In the genomic region with DNA sequence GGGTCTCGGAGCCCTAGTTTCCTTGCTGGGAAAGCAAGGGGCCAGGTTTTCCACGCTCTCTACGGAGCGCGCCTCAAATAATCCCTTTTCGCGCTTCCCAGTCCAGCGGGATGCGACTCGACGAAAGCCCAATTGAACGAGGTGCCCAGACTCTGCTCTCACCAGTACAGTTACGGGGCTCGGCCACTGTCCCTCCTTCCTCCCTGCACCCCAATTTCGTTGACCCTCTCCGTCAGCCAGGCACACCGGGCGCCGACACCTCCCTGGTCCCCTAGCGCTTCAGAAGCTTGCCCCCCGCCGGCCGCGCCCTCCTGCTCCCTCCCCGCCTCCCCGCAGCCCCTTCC, we compare ENCODE assay signal across 8 cellular contexts. TPM values are rescaled to one million over a fixed set of nuclear protein-coding genes. Genes with fewer than 3 reads are reported as not detected.
DNase-seq lines count a peak whose midpoint lies in the region; ATAC-seq, FAIRE-seq and TF ChIP-seq lines count a peak whose summit lies in the region.

No MANE protein-coding gene starts in this region.

- no peaks in the 10 kb centered on the region for H4K20me1 ChIP-seq in keratinocyte (ENCODE audit: control insufficient read depth, extremely low read depth, insufficient read depth, low read length)

- in situ Hi-C loops in HAP-1 (cut with MboI; ENCODE audit: low sequenced_read_pairs), result no loop called here

- H3K4me1 ChIP-seq in HAP-1, result peaks cover 7% of the 10 kb centered on the region
- peaks cover 12% of the 10 kb centered on the region for H3K4me1 ChIP-seq in adipocyte (ENCODE audit: control insufficient read depth, insufficient read depth, low read length)
- H3K4me1 ChIP-seq in keratinocyte (ENCODE audit: control insufficient read depth, extremely low read depth, insufficient read depth, low read length), result peaks cover 15% of the 10 kb centered on the region
- peaks cover 27% of the 10 kb centered on the region for H3K4me1 ChIP-seq in suprapubic skin

- H2AFZ ChIP-seq in keratinocyte (ENCODE audit: control insufficient read depth, low read length), result peak overlapping the region; percentile 84

- no peak for FAIRE-seq in keratinocyte (lab: Jason Lieb, UNC)

- H3K9me3 ChIP-seq in HAP-1 (no peaks in the 10 kb centered on the region), adipocyte (ENCODE audit: control insufficient read depth, low read length) (no peaks in the 10 kb centered on the region), keratinocyte (ENCODE audit: control insufficient read depth, low read depth, low read length) (no peaks in the 10 kb centered on the region), suprapubic skin (no peaks in the 10 kb centered on the region)

- TF ChIP-seq CTCF in AG04449 (IDR thresholded peaks at IDR 0.05; ENCODE audit: insufficient read depth, low read length, missing control alignments), result no peak
- TF ChIP-seq CTCF in keratinocyte (optimal IDR thresholded peaks at IDR 0.05 in 1 of 3, IDR thresholded peaks at IDR 0.05 in 1 of 3, conservative IDR thresholded peaks at IDR 0.05 in 1 of 3; ENCODE audit: extremely low read depth in 1 of 3, insufficient read depth in 2 of 3, low read length in 3 of 3), result no peak
- TF ChIP-seq CTCF in suprapubic skin (IDR thresholded peaks at IDR 0.05), result no peak

- POLR2A ChIA-PET in AG04449 (lab: Yijun Ruan, JAX), result no interaction called here

- H3K27me3 ChIP-seq in HAP-1 (ENCODE audit: low read depth), result no peaks in the 10 kb centered on the region
- H3K27me3 ChIP-seq in adipocyte (replicated peaks; ENCODE audit: control insufficient read depth, insufficient read depth, low read length), result peaks cover 10% of the 10 kb centered on the region
- peaks cover 15% of the 10 kb centered on the region for H3K27me3 ChIP-seq in keratinocyte (ENCODE audit: control insufficient read depth, extremely low read depth, insufficient read depth, low read length)
- H3K27me3 ChIP-seq in suprapubic skin, result no peaks in the 10 kb centered on the region

- no peak for ATAC-seq in GM21717 (IDR thresholded peaks at IDR 0.05; ENCODE audit: unreplicated experiment)
- ATAC-seq in HG02973 (IDR thresholded peaks at IDR 0.05; ENCODE audit: unreplicated experiment), result no peak

- CTCF ChIA-PET in AG04449 (lab: Yijun Ruan, JAX), result interaction anchor here (1.5 to 1.9 kb wide), 2 partner anchors 12 to 15 kb away, joined by 3 to 5 read pairs; no protein-coding TSS in a partner anchor

- DNase-seq in AG04449 (ENCODE audit: low read depth, low spot score) (no peak), HAP-1 (ENCODE audit: low spot score in 2 of 2) (no peak), adipocyte (ENCODE audit: low read depth) (no peak), keratinocyte (ENCODE audit: low read depth, low spot score) (no peak), suprapubic skin (ENCODE audit: low spot score in 2 of 2) (no peak), CD1c-positive myeloid dendritic cell (ENCODE audit: extremely low spot score) (no peak)

- no peaks in the 10 kb centered on the region for H3K36me3 ChIP-seq in HAP-1 (replicated peaks)
- H3K36me3 ChIP-seq in adipocyte (ENCODE audit: control insufficient read depth, insufficient read depth, low read length, severe bottlenecking), result no peaks in the 10 kb centered on the region
- no peaks in the 10 kb centered on the region for H3K36me3 ChIP-seq in keratinocyte (ENCODE audit: control insufficient read depth in 2 of 2, extremely low read depth in 1 of 2, insufficient read depth in 2 of 2, low read length in 2 of 2)
- H3K36me3 ChIP-seq in suprapubic skin, result peaks cover 5% of the 10 kb centered on the region

- under 1% methylated on average over 22 of the region's 26 CpGs for WGBS in suprapubic skin

- no peak for TF ChIP-seq EP300 in suprapubic skin (IDR thresholded peaks at IDR 0.05)

- H3K27ac ChIP-seq in keratinocyte (ENCODE audit: control insufficient read depth, insufficient read depth, low read length), result no peak overlapping the region
- H3K27ac ChIP-seq in suprapubic skin, result peak overlapping the region; percentile 79

- H3K9ac ChIP-seq in adipocyte (ENCODE audit: low read length) (peak overlapping the region; percentile 79), keratinocyte (ENCODE audit: control insufficient read depth, extremely low read depth, insufficient read depth, low read length) (peak overlapping the region; percentile 78)

- dilution Hi-C loops in keratinocyte (cut with MboI; ENCODE audit: extremely low pct_ligation_motif_present, low sequenced_read_pairs), result no loop called here

- TF ChIP-seq POLR2A in suprapubic skin (IDR thresholded peaks at IDR 0.05), result no peak

- H3K4me3 ChIP-seq in AG04449 (ENCODE audit: low read depth, low read length) (peak overlapping the region; percentile 80), HAP-1 (peak overlapping the region; percentile 64), adipocyte (ENCODE audit: low read length) (peak overlapping the region; percentile 83), keratinocyte (ENCODE audit: control insufficient read depth in 2 of 3, extremely low read depth in 1 of 3, insufficient read depth in 2 of 3, low read depth in 1 of 3, low read length in 3 of 3) (peak overlapping the region; percentile 48 to 78 (median 77)), suprapubic skin (peak overlapping the region; percentile 91)

- no peaks in the 10 kb centered on the region for H3K9me1 ChIP-seq in keratinocyte (ENCODE audit: control insufficient read depth, extremely low read depth, insufficient read depth, low read length)

- peak overlapping the region; percentile 94 for H3K4me2 ChIP-seq in keratinocyte (ENCODE audit: control insufficient read depth, extremely low read depth, insufficient read depth, low read depth, low read length)

- no peaks in the 10 kb centered on the region for H3K79me2 ChIP-seq in keratinocyte (ENCODE audit: control insufficient read depth, insufficient read depth, low read length)

RNA-seq across cellular contexts. Expression of gene SEMA6C, which starts 0.4 kb away (rescaled TPM):
- 0.43 to 1.9 TPM (median 0.93 TPM) in 3 replicates for polyA plus RNA-seq in keratinocyte
- 0.34 TPM for polyA plus RNA-seq in keratinocyte (2011; ENCODE audit: low read depth)
- 0.36 and 0.55 TPM in 2 replicates for polyA plus RNA-seq in keratinocyte (2011; cell fraction: cytosol; rRNA removed)
- 4.0 and 6.0 TPM in 2 replicates for polyA plus RNA-seq in keratinocyte (2011; cell fraction: nucleus; rRNA removed)
- 0.73 and 0.91 TPM in 2 replicates for polyA plus RNA-seq in keratinocyte (2012; ENCODE audit: low replicate concordance)
- polyA minus RNA-seq in keratinocyte, result 1.0 to 3.3 TPM (median 1.5 TPM) in 3 replicates
- 0.58 TPM for polyA minus RNA-seq in keratinocyte (2011; cell fraction: cytosol; rRNA and poly(A)+ RNA removed)
- polyA minus RNA-seq in keratinocyte (2011; cell fraction: nucleus; rRNA and poly(A)+ RNA removed), result 4.6 and 4.7 TPM in 2 replicates
- 10 to 100 TPM in 3 of 4 donors, 1 to 10 TPM in 1; 5.5 to 19.0 (median 14.9) TPM for total RNA-seq in suprapubic skin

RNA-seq across cellular contexts. Expression of gene TNFAIP8L2, which starts 10.4 kb away (rescaled TPM):
- not detected in 3 replicates for polyA plus RNA-seq in keratinocyte
- polyA plus RNA-seq in keratinocyte (2011; ENCODE audit: low read depth), result not detected
- polyA plus RNA-seq in keratinocyte (2011; cell fraction: cytosol; rRNA removed), result not detected in 2 replicates
- 0.32 TPM in 1 of 2 replicates, not detected in the other for polyA plus RNA-seq in keratinocyte (2011; cell fraction: nucleus; rRNA removed)
- 0.23 TPM in 1 of 2 replicates, not detected in the other for polyA plus RNA-seq in keratinocyte (2012; ENCODE audit: low replicate concordance)
- not detected in 3 replicates for polyA minus RNA-seq in keratinocyte
- polyA minus RNA-seq in keratinocyte (2011; cell fraction: cytosol; rRNA and poly(A)+ RNA removed), result not detected
- not detected in 2 replicates for polyA minus RNA-seq in keratinocyte (2011; cell fraction: nucleus; rRNA and poly(A)+ RNA removed)
- total RNA-seq in suprapubic skin, result 1 to 10 TPM; 1.0 to 2.5 (median 1.5) TPM

RNA-seq across cellular contexts. Expression of gene LYSMD1, which starts 19.7 kb away (rescaled TPM):
- 3.6 to 5.6 TPM (median 4.4 TPM) in 3 replicates for polyA plus RNA-seq in keratinocyte
- 1.7 TPM for polyA plus RNA-seq in keratinocyte (2011; ENCODE audit: low read depth)
- 3.2 and 4.0 TPM in 2 replicates for polyA plus RNA-seq in keratinocyte (2011; cell fraction: cytosol; rRNA removed)
- 9.5 and 10.2 TPM in 2 replicates for polyA plus RNA-seq in keratinocyte (2011; cell fraction: nucleus; rRNA removed)
- polyA plus RNA-seq in keratinocyte (2012; ENCODE audit: low replicate concordance), result 4.3 TPM in 2 replicates
- 0.98 to 5.7 TPM (median 3.6 TPM) in 3 replicates for polyA minus RNA-seq in keratinocyte
- 4.0 TPM for polyA minus RNA-seq in keratinocyte (2011; cell fraction: cytosol; rRNA and poly(A)+ RNA removed)
- polyA minus RNA-seq in keratinocyte (2011; cell fraction: nucleus; rRNA and poly(A)+ RNA removed), result 5.7 and 5.8 TPM in 2 replicates
- total RNA-seq in suprapubic skin, result 10 to 100 TPM in 3 of 4 donors, 1 to 10 TPM in 1; 8.4 to 15.2 (median 12.5) TPM

RNA-seq across cellular contexts. Expression of gene SCNM1, which starts 19.9 kb away (rescaled TPM):
- polyA plus RNA-seq in keratinocyte, result 11.0 to 34.4 TPM (median 26.2 TPM) in 3 replicates
- 32.6 TPM for polyA plus RNA-seq in keratinocyte (2011; ENCODE audit: low read depth)
- 22.8 and 25.1 TPM in 2 replicates for polyA plus RNA-seq in keratinocyte (2011; cell fraction: cytosol; rRNA removed)
- polyA plus RNA-seq in keratinocyte (2011; cell fraction: nucleus; rRNA removed), result 33.4 and 35.9 TPM in 2 replicates
- 44.4 and 44.9 TPM in 2 replicates for polyA plus RNA-seq in keratinocyte (2012; ENCODE audit: low replicate concordance)
- 7.4 to 17.6 TPM (median 10.6 TPM) in 3 replicates for polyA minus RNA-seq in keratinocyte
- polyA minus RNA-seq in keratinocyte (2011; cell fraction: cytosol; rRNA and poly(A)+ RNA removed), result 10.9 TPM
- polyA minus RNA-seq in keratinocyte (2011; cell fraction: nucleus; rRNA and poly(A)+ RNA removed), result 4.7 and 5.0 TPM in 2 replicates
- 10 to 100 TPM; 29.6 to 40.6 (median 35.4) TPM for total RNA-seq in suprapubic skin

RNA-seq across cellular contexts. Expression of gene TMOD4, which starts 29.7 kb away (rescaled TPM):
- 0.18 to 0.42 TPM (median 0.34 TPM) in 3 replicates for polyA plus RNA-seq in keratinocyte
- not detected for polyA plus RNA-seq in keratinocyte (2011; ENCODE audit: low read depth)
- polyA plus RNA-seq in keratinocyte (2011; cell fraction: cytosol; rRNA removed), result 0.15 and 0.17 TPM in 2 replicates
- not detected in 2 replicates for polyA plus RNA-seq in keratinocyte (2011; cell fraction: nucleus; rRNA removed)
- polyA plus RNA-seq in keratinocyte (2012; ENCODE audit: low replicate concordance), result 0.24 TPM in 1 of 2 replicates, not detected in the other
- 0.49 TPM in 1 of 3 replicates, not detected in the others for polyA minus RNA-seq in keratinocyte
- not detected for polyA minus RNA-seq in keratinocyte (2011; cell fraction: cytosol; rRNA and poly(A)+ RNA removed)
- not detected in 2 replicates for polyA minus RNA-seq in keratinocyte (2011; cell fraction: nucleus; rRNA and poly(A)+ RNA removed)
- total RNA-seq in suprapubic skin, result not detected
